14 cellular contexts compared by ENCODE assay signal in the genomic region with DNA sequence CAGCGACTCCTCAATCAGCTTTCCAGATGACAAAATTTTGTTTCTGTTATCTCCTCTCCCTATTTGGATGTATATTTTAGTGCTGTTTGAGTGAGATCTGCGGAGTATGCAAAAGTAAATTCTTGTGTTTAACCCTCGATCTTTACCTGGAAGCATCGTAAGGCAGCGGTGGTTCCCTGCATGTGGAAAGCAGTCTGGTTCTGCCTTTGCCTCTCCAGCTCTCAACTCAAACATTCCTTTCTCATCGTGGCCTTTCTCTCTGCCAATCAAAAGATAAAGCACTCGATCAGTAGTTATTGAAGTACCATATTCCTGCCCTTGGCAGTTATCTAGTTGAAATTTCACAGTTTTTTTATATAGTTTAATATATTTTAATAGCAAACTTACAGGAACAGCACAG. TPM values are rescaled to one million over a fixed set of nuclear protein-coding genes. Genes with fewer than 3 reads are reported as not detected.
A peak's percentile ranks its signal among the peaks of the same experiment; 100 is the strongest.
DNase-seq lines count a peak whose midpoint lies in the region; ATAC-seq, FAIRE-seq and TF ChIP-seq lines count a peak whose summit lies in the region.
"Had no signal": no experiment of that assay in that cellular context is flagged by ENCODE, and none has a peak within 500 bp of the region (broad histone marks: within the 10 kb centered on the region; RNA-seq: fewer than 3 reads in every experiment).

No MANE protein-coding gene starts in this region.

- no peak overlapping the region for H3K14ac ChIP-seq in H1 (ENCODE audit: insufficient read length)

- no peak overlapping the region for H3K56ac ChIP-seq in H1 (replicated peaks; ENCODE audit: insufficient read length, low read depth, low read length)

- H2BK5ac ChIP-seq in H1 (ENCODE audit: low read depth, low read length): no peak overlapping the region

- TF ChIP-seq POLR2A in H1 (IDR thresholded peaks at IDR 0.05; ENCODE audit: control extremely low read depth in 1 of 2, low read depth in 2 of 2, low read length in 2 of 2): no peak
- no peak for TF ChIP-seq POLR2A in heart left ventricle (IDR thresholded peaks at IDR 0.05)

- TF ChIP-seq CTCF in GM06990 (IDR thresholded peaks at IDR 0.05; ENCODE audit: insufficient read depth, low read length, poor library complexity, severe bottlenecking) (no peak), H1 (IDR thresholded peaks at IDR 0.05; ENCODE audit: control extremely low read depth in 1 of 3, insufficient read depth in 1 of 3, low read depth in 1 of 3, low read length in 3 of 3) (no peak), heart left ventricle (IDR thresholded peaks at IDR 0.05) (no peak)

- CTCF ChIA-PET in H1 (lab: Charles Lee; ENCODE audit: partially characterized antibody): interaction anchor here (0.8 kb wide), 1 partner anchor 8 kb away, joined by 4 read pairs; no protein-coding TSS in a partner anchor

- no peaks in the 10 kb centered on the region for H3K79me2 ChIP-seq in H1 (ENCODE audit: control insufficient read depth in 1 of 2, insufficient read depth in 2 of 2, low read length in 2 of 2)

- H4K5ac ChIP-seq in H1 (ENCODE audit: insufficient read length, low read depth, low read length): no peak overlapping the region

- peak overlapping the region in 6 of 11 experiments; percentile 56 to 80 (median 72); a peak in 8 of 22 replicates for H3K9ac ChIP-seq in BLaER1 treated with 17β-estradiol and CSF1 and Interleukin-3, amounts not matched to agents 10 nM and 100 nM
- peak overlapping the region; percentile 51 for H3K9ac ChIP-seq in NT2/D1 (ENCODE audit: insufficient read length, low read depth)
- H3K9ac ChIP-seq in H1 (replicated peaks in 1 of 4; ENCODE audit: extremely low read depth in 1 of 4, low read depth in 3 of 4, low read length in 3 of 4): no peak overlapping the region

- no peak overlapping the region for H2BK12ac ChIP-seq in H1 (ENCODE audit: low read depth, low read length)

- no peak for FAIRE-seq in H1 (lab: Jason Lieb, UNC)
- FAIRE-seq: TTC549 had no signal

- intact Hi-C loops in heart left ventricle (cut with DNase I): no loop called here

- H3K4me1 ChIP-seq in BLaER1 treated with 17β-estradiol and CSF1 and Interleukin-3, amounts not matched to agents 10 nM and 100 nM: peaks cover 11 to 30% (median 22%) of the 10 kb centered on the region in 10 experiments
- H3K4me1 ChIP-seq in NT2/D1 (ENCODE audit: insufficient read depth, insufficient read length) (no peaks in the 10 kb centered on the region), H1 (replicated peaks in 1 of 4; ENCODE audit: control insufficient read depth in 3 of 4, insufficient read depth in 4 of 4, low read length in 3 of 4) (peaks cover 0 to 5% (median 2%) of the 10 kb centered on the region in 4 experiments; a peak in 3 of 7 replicates), heart left ventricle (peaks cover 0 to 15% (median 5%) of the 10 kb centered on the region in 12 donors)

- ATAC-seq in heart left ventricle: no peak

- peak overlapping the region in 1 of 11 experiments; percentile 76; a peak in 2 of 22 replicates for H3K27ac ChIP-seq in BLaER1 treated with 17β-estradiol and CSF1 and Interleukin-3, amounts not matched to agents 10 nM and 100 nM
- H3K27ac ChIP-seq in H1 (ENCODE audit: low read depth, low read length) (no peak overlapping the region), heart left ventricle (no peak overlapping the region)
- H3K27ac ChIP-seq: RWPE1 had no signal

- POLR2A ChIA-PET in H1 (lab: Charles Lee; ENCODE audit: partially characterized antibody): interaction anchor here (0.8 to 3.1 kb wide), 11 partner anchors 11 to 217 kb away, joined by 3 to 37 read pairs (median 3); a partner anchor contains a TSS

- no peak overlapping the region for H2AK5ac ChIP-seq in H1 (ENCODE audit: low read depth, low read length)

- TF ChIP-seq EP300 in H1 (IDR thresholded peaks at IDR 0.05; ENCODE audit: borderline replicate concordance in 1 of 2, low read depth in 2 of 2, low read length in 2 of 2): no peak

- no peak overlapping the region for H4K91ac ChIP-seq in H1 (replicated peaks; ENCODE audit: insufficient read length, low read length)

- peak overlapping the region; percentile 64 to 76 (median 66); a peak in 16 of 20 replicates for H3K4me3 ChIP-seq in BLaER1 treated with 17β-estradiol and CSF1 and Interleukin-3, amounts not matched to agents 10 nM and 100 nM
- H3K4me3 ChIP-seq in GM06990 (replicated peaks; ENCODE audit: low read depth, low read length): peak overlapping the region; percentile 71
- peak overlapping the region; percentile 64 for H3K4me3 ChIP-seq in NT2/D1 (ENCODE audit: insufficient read length, low read depth)
- H3K4me3 ChIP-seq in H1 (ENCODE audit: extremely low read depth in 1 of 4, insufficient read depth in 2 of 4, low read depth in 3 of 4, low read length in 4 of 4): peak overlapping the region in 2 of 4 experiments; percentile 74 to 79; a peak in 5 of 8 replicates
- H3K4me3 ChIP-seq in heart left ventricle: no peak overlapping the region

- H4K8ac ChIP-seq in H1 (ENCODE audit: extremely low read depth, insufficient read depth, low read length): no peak overlapping the region

- no peak overlapping the region for H3K23ac ChIP-seq in H1 (ENCODE audit: insufficient read length)

- peak overlapping the region; percentile 46; the same call in 1 of the 2 replicates for H2AFZ ChIP-seq in H1 (ENCODE audit: low read length)

- H3K36me3 ChIP-seq in BLaER1 treated with 17β-estradiol and CSF1 and Interleukin-3, amounts not matched to agents 10 nM and 100 nM: no peaks in the 10 kb centered on the region
- H3K36me3 ChIP-seq in GM06990 (ENCODE audit: control insufficient read depth, insufficient read depth, low read length): no peaks in the 10 kb centered on the region
- H3K36me3 ChIP-seq in NT2/D1 (ENCODE audit: insufficient read depth, insufficient read length, low read length): no peaks in the 10 kb centered on the region
- no peaks in the 10 kb centered on the region for H3K36me3 ChIP-seq in H1 (ENCODE audit: control insufficient read depth in 2 of 4, insufficient read depth in 4 of 4, low read length in 3 of 4)
- H3K36me3 ChIP-seq in heart left ventricle: no peaks in the 10 kb centered on the region
- H3K36me3 ChIP-seq: HAP-1, spleen had no signal

- H2BK120ac ChIP-seq in H1 (replicated peaks; ENCODE audit: low read depth, low read length): no peak overlapping the region

- TF ChIP-seq RAD21 in H1 (IDR thresholded peaks at IDR 0.05 in 1 of 2, conservative IDR thresholded peaks at IDR 0.05 in 1 of 2; ENCODE audit: low read depth in 2 of 2, low read length in 2 of 2): no peak

- no peak overlapping the region for H2BK20ac ChIP-seq in H1 (ENCODE audit: low read length)

- no peaks in the 10 kb centered on the region for H3K79me1 ChIP-seq in H1 (ENCODE audit: low read depth, low read length)

- peaks cover 0 to 15% (median 0%) of the 10 kb centered on the region in 11 experiments; a peak in 5 of 22 replicates for H3K27me3 ChIP-seq in BLaER1 treated with 17β-estradiol and CSF1 and Interleukin-3, amounts not matched to agents 10 nM and 100 nM
- no peaks in the 10 kb centered on the region for H3K27me3 ChIP-seq in GM06990 (replicated peaks; ENCODE audit: control insufficient read depth, insufficient read depth, low read length)
- no peaks in the 10 kb centered on the region for H3K27me3 ChIP-seq in NT2/D1 (ENCODE audit: insufficient read depth, insufficient read length)
- peaks cover 0 to 4% (median 0%) of the 10 kb centered on the region in 4 experiments; a peak in 1 of 7 replicates for H3K27me3 ChIP-seq in H1 (replicated peaks in 1 of 4; ENCODE audit: control insufficient read depth in 3 of 4, extremely low read depth in 1 of 4, insufficient read depth in 3 of 4, low read length in 3 of 4)
- H3K27me3 ChIP-seq in heart left ventricle: peaks cover 12 to 51% (median 28%) of the 10 kb centered on the region in 9 donors

- no peaks in the 10 kb centered on the region for H3K9me3 ChIP-seq in BLaER1 treated with 17β-estradiol and CSF1 and Interleukin-3, amounts not matched to agents 10 nM and 100 nM (replicated peaks in 1 of 11)
- no peaks in the 10 kb centered on the region for H3K9me3 ChIP-seq in NT2/D1 (ENCODE audit: insufficient read depth, low read length)
- H3K9me3 ChIP-seq in H1 (ENCODE audit: insufficient read depth in 2 of 2, low read depth in 1 of 2, low read length in 1 of 2): no peaks in the 10 kb centered on the region
- H3K9me3 ChIP-seq in heart left ventricle: peaks cover 0 to 4% (median 0%) of the 10 kb centered on the region in 12 donors
- H3K9me3 ChIP-seq: HAP-1, spleen had no signal

- peak overlapping the region; percentile 62 to 81 (median 74) for H3K4me2 ChIP-seq in BLaER1 treated with 17β-estradiol and CSF1 and Interleukin-3, amounts not matched to agents 10 nM and 100 nM
- peak overlapping the region; percentile 50 to 62 for H3K4me2 ChIP-seq in H1 (ENCODE audit: insufficient read depth in 1 of 2, low read depth in 2 of 2, low read length in 2 of 2)

- DNase-seq in GM06990 (ENCODE audit: extremely low read depth, insufficient read length) (no peak), NT2/D1 (ENCODE audit: low read depth, low spot score) (no peak), H1 (ENCODE audit: low read depth in 1 of 2, low spot score in 2 of 2) (no peak), NCI-H2029 (lab: John Stamatoyannopoulos, UW) (no peak), heart left ventricle (no peak), activated gamma-delta T cell (lab: John Stamatoyannopoulos, UW) (no peak), NCI-H774 (lab: John Stamatoyannopoulos, UW) (no peak)
- DNase-seq: occipital lobe, spleen, trophoblast cell had no signal

- 50% methylated on average over 7 of the region's 7 CpGs; no CpG with 5 or more reads in 1 of the 2 experiments for WGBS in H1 (ENCODE audit: extremely low coverage in 1 of 2, insufficient coverage in 1 of 2, insufficient read length in 1 of 2, insufficient replicate concordance in 2 of 2, low coverage in 1 of 2, low lambda C conversion rate in 2 of 2, missing lambda C conversion rate in 1 of 2), 2 experiments
- WGBS in heart left ventricle, 4 donors: 50 to 65% (median 61%) methylated on average over 7 of the region's 7 CpGs

- H3K4ac ChIP-seq in H1 (replicated peaks; ENCODE audit: insufficient read length, low read depth, low read length): no peak overlapping the region

- H2BK15ac ChIP-seq in H1 (ENCODE audit: low read length): no peak overlapping the region

- H4K20me1 ChIP-seq in BLaER1 treated with 17β-estradiol and CSF1 and Interleukin-3, amounts not matched to agents 10 nM and 100 nM: peaks cover 0 to 4% (median 0%) of the 10 kb centered on the region in 11 experiments; a peak in 1 of 22 replicates
- H4K20me1 ChIP-seq in H1 (replicated peaks in 1 of 2; ENCODE audit: control insufficient read depth in 1 of 2, insufficient read depth in 2 of 2, low read length in 2 of 2): peaks cover 0 to 1% of the 10 kb centered on the region in 2 experiments

- no peak overlapping the region for H3K18ac ChIP-seq in H1 (ENCODE audit: extremely low read depth, low read length)

- no peaks in the 10 kb centered on the region; the same call in none of the 2 replicates for H3K23me2 ChIP-seq in H1 (ENCODE audit: low read depth, low read length)

RNA-seq across cellular contexts. Expression of a gene that starts 44.0 kb away (rescaled TPM):
- 5.5 and 5.6 TPM in 2 replicates for total RNA-seq in H1 (2021; fragmentation: NEBNext Ultra II Directional; extraction: Animal tissue kit (Norgen Biotek cat#: 25700))
- polyA plus RNA-seq in H1 (2011; rRNA removed): 3.4 and 5.3 TPM in 2 replicates
- 5.5 TPM for polyA plus RNA-seq in H1 (2011; cell fraction: cytosol; rRNA removed)
- polyA plus RNA-seq in H1 (2011; cell fraction: nucleus; rRNA removed): 11.3 TPM
- polyA plus RNA-seq in H1 (2012, experiment 1 of 2): 5.5 to 11.8 TPM (median 7.3 TPM) in 4 replicates
- 1.1 TPM for polyA plus RNA-seq in H1 (2012, experiment 2 of 2)
- polyA plus RNA-seq in H1 (2013, experiment 1 of 2): 5.9 TPM
- 5.8 TPM for polyA plus RNA-seq in H1 (2013, experiment 2 of 2)
- polyA minus RNA-seq in H1 (2011; rRNA and poly(A)+ RNA removed): 11.7 and 14.0 TPM in 2 replicates
- 2.0 TPM for polyA minus RNA-seq in H1 (2011; cell fraction: cytosol; rRNA and poly(A)+ RNA removed)
- polyA minus RNA-seq in H1 (2011; cell fraction: nucleus; rRNA and poly(A)+ RNA removed): 9.5 TPM
- 10 to 100 TPM in 5 of 9 donors, 1 to 10 TPM in 4; 2.7 to 71.1 (median 10.2) TPM for total RNA-seq in heart left ventricle
- polyA plus RNA-seq in heart left ventricle: 10 to 100 TPM in 1 of 2 donors, 1 to 10 TPM in 1; 5.8 to 11.5 TPM

Comparison
In these comparisons a context has a peak if more than half of its experiments do, and no peak if none do; other contexts are left out.
1. H3K4me3 ChIP-seq: peak in BLaER1 treated with 17β-estradiol and CSF1 and Interleukin-3, amounts not matched to agents 10 nM and 100 nM (10 of 10), GM06990 (single experiment) and NT2/D1 (single experiment); none in heart left ventricle (0 of 12).
2. H3K9ac ChIP-seq: peak in BLaER1 treated with 17β-estradiol and CSF1 and Interleukin-3, amounts not matched to agents 10 nM and 100 nM (6 of 11) and NT2/D1 (single experiment); none in H1 (0 of 4).